In genomic region chr7:30460246-30460633, GRCh38 we compare ENCODE assay signal across 1 cellular context.
TF ChIP-seq lines count a peak whose summit lies in the region.

No MANE protein-coding gene starts in this region.

TF ChIP-seq in HepG2, 621 proteins besides CTCF, POLR2A, EP300 and RAD21:
- TF ChIP-seq MED13 (CRISPR knock-in tag; IDR thresholded peaks at IDR 0.05): no peak
- TF ChIP-seq ZKSCAN1 (IDR thresholded peaks at IDR 0.05; ENCODE audit: low read length): no peak
- no peak for TF ChIP-seq KLF16 (CRISPR knock-in tag; IDR thresholded peaks at IDR 0.05)
- no peak for TF ChIP-seq ZSCAN21 (CRISPR knock-in tag; IDR thresholded peaks at IDR 0.05; ENCODE audit: borderline replicate concordance)
- TF ChIP-seq YEATS4 (CRISPR knock-in tag; IDR thresholded peaks at IDR 0.05; ENCODE audit: borderline replicate concordance): no peak
- TF ChIP-seq FLYWCH1 (CRISPR knock-in tag; IDR thresholded peaks at IDR 0.05): no peak
- no peak for TF ChIP-seq ZNF83 (CRISPR knock-in tag; IDR thresholded peaks at IDR 0.05; ENCODE audit: borderline replicate concordance)
